ENCODE assay signal across 8 cellular contexts in the genomic region with DNA sequence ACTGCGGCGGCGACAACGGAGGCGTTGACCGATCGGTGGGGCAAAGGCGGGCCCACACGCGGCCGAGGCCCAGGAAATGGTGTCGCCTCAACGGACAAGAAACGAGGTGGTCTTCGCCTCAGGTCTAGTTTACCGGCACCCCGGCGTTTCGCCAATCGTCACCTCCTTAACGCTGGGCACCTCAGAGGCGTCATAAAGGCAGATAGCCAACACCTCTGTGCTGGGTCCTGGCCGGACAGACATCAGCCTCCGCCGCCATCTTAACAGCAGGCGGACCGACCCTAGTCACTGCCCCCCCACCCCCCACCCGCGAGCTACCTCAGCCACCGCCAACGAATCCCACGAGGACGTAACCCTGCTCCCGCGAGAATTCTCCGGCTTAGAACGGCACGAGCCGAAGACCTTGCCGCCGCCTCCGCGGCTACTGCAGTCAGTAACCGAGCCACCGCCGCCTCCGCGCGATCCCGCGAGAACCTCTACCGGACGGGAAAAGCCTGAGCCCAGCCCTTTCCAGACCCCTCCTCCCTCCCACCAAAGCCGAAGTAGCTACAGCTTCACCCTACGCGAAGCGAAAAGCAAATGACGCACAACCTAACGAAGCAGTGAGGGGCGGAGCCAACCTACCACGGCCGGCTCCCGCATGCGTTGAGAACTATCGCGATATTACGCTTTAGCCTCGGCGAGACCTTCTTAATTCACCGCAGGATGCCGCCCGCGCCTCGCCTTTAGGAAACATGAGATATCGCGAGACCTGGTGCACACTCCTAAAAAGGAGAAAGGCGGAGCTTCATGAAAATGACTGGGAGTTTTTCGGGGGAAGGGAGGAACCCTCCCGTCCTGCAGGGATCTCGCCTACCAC. TPM values are rescaled to one million over a fixed set of nuclear protein-coding genes. Genes with fewer than 3 reads are reported as not detected.
DNase-seq lines count a peak whose midpoint lies in the region; ATAC-seq and TF ChIP-seq lines count a peak whose summit lies in the region.

No MANE protein-coding gene starts in this region.

- H3K4me1 ChIP-seq in DOHH2 (ENCODE audit: control insufficient read depth, low read length) (peaks cover 18% of the 10 kb centered on the region), fibroblast of lung (ENCODE audit: control insufficient read depth, extremely low read depth, insufficient read depth, low read length) (no peaks in the 10 kb centered on the region)

- H3K36me3 ChIP-seq in DOHH2 (ENCODE audit: control insufficient read depth, low read length) (peaks cover 47% of the 10 kb centered on the region), fibroblast of lung (ENCODE audit: control insufficient read depth, insufficient read depth, low read length) (no peaks in the 10 kb centered on the region)

- TF ChIP-seq CTCF in DOHH2 (IDR thresholded peaks at IDR 0.05; ENCODE audit: low read depth, low read length, poor library complexity, severe bottlenecking) (no peak), fibroblast of lung (conservative IDR thresholded peaks at IDR 0.05 in 1 of 2, IDR thresholded peaks at IDR 0.05 in 1 of 2; ENCODE audit: low read depth in 1 of 2, low read length in 2 of 2) (no peak)

- peak overlapping the region; percentile 95 for H3K27ac Mint-ChIP-seq in activated T-helper 17 cell treated with anti-CD3 and anti-CD28 coated beads, Interleukin-2, amount 50 U/mL, for 72 hours
- H3K27ac Mint-ChIP-seq in naive B cell = peak overlapping the region; percentile 93 to 99 (median 98)
- peak overlapping the region; percentile 98 for H3K27ac Mint-ChIP-seq in stimulated activated effector memory CD8-positive, alpha-beta T cell treated with anti-CD3 and anti-CD28 coated beads, Interleukin-12 subunit alpha, Interleukin-12 subunit beta, amount 100 ng/mL, for 72 hours

- H3K4me3 ChIP-seq in DOHH2 (ENCODE audit: low read length) = peak overlapping the region; percentile 91
- H3K4me3 ChIP-seq in fibroblast of lung (replicated peaks in 1 of 4; ENCODE audit: control extremely low read depth in 1 of 4, insufficient read depth in 1 of 4, low read depth in 3 of 4, low read length in 4 of 4) = peak overlapping the region; percentile 60 to 75 (median 70)

- H3F3A ChIP-seq in DOHH2 (ENCODE audit: control insufficient read depth, insufficient read depth) = no peaks in the 10 kb centered on the region; the same call in 1 of the 2 replicates

- DNase-seq in GOT3 (lab: John Stamatoyannopoulos, UW) = peak; percentile 96
- DNase-seq in LHCN-M2 (ENCODE audit: low read depth) = peak; percentile 97
- peak; percentile 99 for DNase-seq in RPMI7951 (ENCODE audit: low read depth)
- DNase-seq in fibroblast of lung (ENCODE audit: low read depth in 2 of 2) = peak; percentile 95 to 99
- DNase-seq in naive B cell = peak; percentile 91
- peak; percentile 67 to 90 for DNase-seq in stimulated activated effector memory CD8-positive, alpha-beta T cell treated with anti-CD3 and anti-CD28 coated beads, Interleukin-12 subunit alpha, Interleukin-12 subunit beta, amount 100 ng/mL, for 72 hours (ENCODE audit: low spot score in 2 of 2)

- H3K9me3 ChIP-seq in DOHH2 (ENCODE audit: control insufficient read depth, insufficient read depth, low read length) (no peaks in the 10 kb centered on the region), fibroblast of lung (ENCODE audit: control insufficient read depth, insufficient read depth, low read depth, low read length) (no peaks in the 10 kb centered on the region)

- H3K9me2 ChIP-seq in DOHH2 (replicated peaks; ENCODE audit: control insufficient read depth, low read length) = no peaks in the 10 kb centered on the region

- H3K4me2 ChIP-seq in DOHH2 (ENCODE audit: low read length) (peak overlapping the region; percentile 83), fibroblast of lung (ENCODE audit: extremely low read depth, insufficient read depth, low read length) (no peak overlapping the region)

- peaks cover 5% of the 10 kb centered on the region for H3K4me1 Mint-ChIP-seq in activated T-helper 17 cell treated with anti-CD3 and anti-CD28 coated beads, Interleukin-2, amount 50 U/mL, for 72 hours
- peaks cover 19 to 26% (median 19%) of the 10 kb centered on the region in 3 donors for H3K4me1 Mint-ChIP-seq in naive B cell
- H3K4me1 Mint-ChIP-seq in stimulated activated effector memory CD8-positive, alpha-beta T cell treated with anti-CD3 and anti-CD28 coated beads, Interleukin-12 subunit alpha, Interleukin-12 subunit beta, amount 100 ng/mL, for 72 hours = peaks cover 27% of the 10 kb centered on the region

- no peaks in the 10 kb centered on the region for H3K27me3 Mint-ChIP-seq in activated T-helper 17 cell treated with anti-CD3 and anti-CD28 coated beads, Interleukin-2, amount 50 U/mL, for 72 hours
- H3K27me3 Mint-ChIP-seq in naive B cell = no peaks in the 10 kb centered on the region

- H3K9me3 Mint-ChIP-seq in activated T-helper 17 cell treated with anti-CD3 and anti-CD28 coated beads, Interleukin-2, amount 50 U/mL, for 72 hours = no peaks in the 10 kb centered on the region
- peaks cover 0 to 10% (median 0%) of the 10 kb centered on the region in 7 donors for H3K9me3 Mint-ChIP-seq in naive B cell
- no peaks in the 10 kb centered on the region for H3K9me3 Mint-ChIP-seq in stimulated activated effector memory CD8-positive, alpha-beta T cell treated with anti-CD3 and anti-CD28 coated beads, Interleukin-12 subunit alpha, Interleukin-12 subunit beta, amount 100 ng/mL, for 72 hours

- no peak overlapping the region for H2AFZ ChIP-seq in fibroblast of lung (ENCODE audit: low read length)

- ATAC-seq in activated T-helper 17 cell treated with anti-CD3 and anti-CD28 coated beads, Interleukin-2, amount 50 U/mL, for 72 hours (replicated peaks) = peak; percentile 77
- ATAC-seq in naive B cell (ENCODE audit: low read depth in 2 of 2) = peak; percentile 75
- ATAC-seq in stimulated activated effector memory CD8-positive, alpha-beta T cell treated with anti-CD3 and anti-CD28 coated beads, Interleukin-12 subunit alpha, Interleukin-12 subunit beta, amount 100 ng/mL, for 72 hours = peak; percentile 81

- peak overlapping the region; percentile 87 for H3K4me3 Mint-ChIP-seq in activated T-helper 17 cell treated with anti-CD3 and anti-CD28 coated beads, Interleukin-2, amount 50 U/mL, for 72 hours
- H3K4me3 Mint-ChIP-seq in naive B cell = peak overlapping the region; percentile 83 to 97 (median 93)
- peak overlapping the region; percentile 88 for H3K4me3 Mint-ChIP-seq in stimulated activated effector memory CD8-positive, alpha-beta T cell treated with anti-CD3 and anti-CD28 coated beads, Interleukin-12 subunit alpha, Interleukin-12 subunit beta, amount 100 ng/mL, for 72 hours

- H3K27ac ChIP-seq in DOHH2 (ENCODE audit: low read depth, low read length) (peak overlapping the region; percentile 74), fibroblast of lung (ENCODE audit: insufficient read depth, low read length) (peak overlapping the region; percentile 98)

- peaks cover 78% of the 10 kb centered on the region for H3K36me3 Mint-ChIP-seq in activated T-helper 17 cell treated with anti-CD3 and anti-CD28 coated beads, Interleukin-2, amount 50 U/mL, for 72 hours (ENCODE audit: low read depth)
- peaks cover 0 to 6% of the 10 kb centered on the region in 2 donors for H3K36me3 Mint-ChIP-seq in naive B cell
- peaks cover 82% of the 10 kb centered on the region for H3K36me3 Mint-ChIP-seq in stimulated activated effector memory CD8-positive, alpha-beta T cell treated with anti-CD3 and anti-CD28 coated beads, Interleukin-12 subunit alpha, Interleukin-12 subunit beta, amount 100 ng/mL, for 72 hours

- peak overlapping the region; percentile 98 for H3K9ac ChIP-seq in fibroblast of lung (ENCODE audit: insufficient read depth, low read length)

- H4K20me1 ChIP-seq in DOHH2 (ENCODE audit: control insufficient read depth, insufficient read depth, low read depth, low read length) = peaks cover 9% of the 10 kb centered on the region; the same call in 1 of the 2 replicates
- H4K20me1 ChIP-seq in fibroblast of lung (ENCODE audit: control insufficient read depth, extremely low read depth, insufficient read depth, low read length) = no peaks in the 10 kb centered on the region

- H3K27me3 ChIP-seq in DOHH2 (ENCODE audit: control insufficient read depth, low read length) = no peaks in the 10 kb centered on the region
- no peaks in the 10 kb centered on the region for H3K27me3 ChIP-seq in fibroblast of lung (ENCODE audit: control insufficient read depth, insufficient read depth, low read length)

- H3K79me2 ChIP-seq in DOHH2 (ENCODE audit: control insufficient read depth, low read length) = peaks cover 67% of the 10 kb centered on the region
- peaks cover 48% of the 10 kb centered on the region for H3K79me2 ChIP-seq in fibroblast of lung (ENCODE audit: control insufficient read depth, insufficient read depth, low read length)

RNA-seq across cellular contexts. Expression of a gene that starts 2.7 kb away (rescaled TPM):
- 63.3 and 76.3 TPM in 2 replicates for total RNA-seq in LHCN-M2 (2014; rRNA removed)
- polyA plus RNA-seq in LHCN-M2 (2012) = 58.8 TPM
- 83.3 and 99.5 TPM in 2 replicates for total RNA-seq in RPMI7951 (2014; rRNA removed; shearing (Covaris generic))
- 100 to 1,000 TPM; 455 to 608 TPM for total RNA-seq in activated T-helper 17 cell treated with anti-CD3 and anti-CD28 coated beads, Interleukin-2, amount 50 U/mL, for 72 hours
- total RNA-seq in fibroblast of lung = 85.5 and 146 TPM in 2 replicates
- 52.8 and 73.3 TPM in 2 replicates for polyA plus RNA-seq in fibroblast of lung
- polyA plus RNA-seq in fibroblast of lung (2012) = 61.4 and 68.0 TPM in 2 replicates
- 350 and 439 TPM in 2 replicates for polyA minus RNA-seq in fibroblast of lung (ENCODE audit: low replicate concordance)
- polyA plus RNA-seq in naive B cell (ENCODE audit: low read depth in 6 of 6) = 10 to 100 TPM in 5 of 6 donors, 1 to 10 TPM in 1; 7.6 to 14.2 (median 11.3) TPM

Comparison
In these comparisons a context has a peak if more than half of its experiments do, and no peak if none do; other contexts are left out.
1. Peak in every context shown above with its lines: DNase-seq, ATAC-seq, H3K4me3 ChIP-seq and H3K27ac ChIP-seq.